In the genomic region with DNA sequence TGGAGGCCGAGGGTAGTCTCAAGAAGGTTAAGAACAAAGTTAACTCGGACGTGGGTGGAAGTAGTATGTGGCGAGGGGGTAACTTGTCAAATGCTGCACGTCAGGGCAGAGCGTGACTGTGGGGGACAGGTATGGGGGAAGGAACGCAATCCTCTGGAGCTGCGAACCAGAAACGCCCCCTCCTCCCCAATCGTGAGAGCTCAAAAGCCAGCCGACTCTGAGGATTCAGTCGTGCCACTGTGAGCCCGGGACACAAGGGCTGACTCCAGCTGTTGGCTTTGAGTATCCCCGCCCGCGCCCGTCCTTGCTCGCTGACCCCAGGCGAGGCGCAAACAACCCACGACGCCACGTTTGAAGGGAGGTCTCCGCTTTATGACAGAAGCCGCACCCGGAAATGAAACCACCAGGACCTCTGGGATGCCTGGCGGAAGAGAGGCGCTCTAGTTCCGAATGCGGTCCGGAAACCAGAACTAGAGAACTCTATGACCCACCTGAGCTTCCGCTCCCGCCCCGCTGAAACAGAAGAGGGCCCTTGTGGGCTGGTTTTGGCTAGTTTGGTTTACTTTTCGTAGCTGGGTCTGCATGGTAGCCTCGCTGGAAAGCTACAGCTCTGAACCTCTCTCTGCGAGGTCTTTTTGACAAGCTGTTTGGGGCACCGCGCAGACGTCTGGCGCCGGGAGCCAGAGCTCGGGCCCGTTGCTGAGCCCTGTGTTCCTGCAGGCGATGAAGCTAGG, we compare ENCODE assay signal across 8 cellular contexts. TPM values are rescaled to one million over a fixed set of nuclear protein-coding genes. Genes with fewer than 3 reads are reported as not detected.
DNase-seq lines count a peak whose midpoint lies in the region; ATAC-seq and TF ChIP-seq lines count a peak whose summit lies in the region.

A gene (minus strand): TSS at position 377 of the 734 bp plus-strand sequence. CDS start 550 bp downstream, outside the sequence.

- H3K9me3 Mint-ChIP-seq in activated naive CD4-positive, alpha-beta T cell treated with anti-CD3 and anti-CD28 coated beads, Interleukin-2, amount 50 U/mL, for 24 hours: no peaks in the 10 kb centered on the region
- H3K9me3 Mint-ChIP-seq in glutamatergic neuron (ENCODE audit: unreplicated experiment): no peaks in the 10 kb centered on the region

- peaks cover 9% of the 10 kb centered on the region for H3K4me1 ChIP-seq in testis

- no peak for TF ChIP-seq CTCF in HFF-Myc (IDR thresholded peaks at IDR 0.05; ENCODE audit: low read depth, low read length, missing control alignments)
- no peak for TF ChIP-seq CTCF in glutamatergic neuron (IDR thresholded peaks at IDR 0.05; ENCODE audit: partially characterized antibody, unreplicated experiment)
- no peak for TF ChIP-seq CTCF in omental fat pad (IDR thresholded peaks at IDR 0.05)
- no peak for TF ChIP-seq CTCF in testis (IDR thresholded peaks at IDR 0.05)

- no peaks in the 10 kb centered on the region for H3K27me3 Mint-ChIP-seq in activated naive CD4-positive, alpha-beta T cell treated with anti-CD3 and anti-CD28 coated beads, Interleukin-2, amount 50 U/mL, for 24 hours
- peaks cover under 1% of the 10 kb centered on the region for H3K27me3 Mint-ChIP-seq in glutamatergic neuron (ENCODE audit: unreplicated experiment)

- H3K36me3 Mint-ChIP-seq in activated naive CD4-positive, alpha-beta T cell treated with anti-CD3 and anti-CD28 coated beads, Interleukin-2, amount 50 U/mL, for 24 hours: peaks cover 8% of the 10 kb centered on the region
- no peaks in the 10 kb centered on the region for H3K36me3 Mint-ChIP-seq in glutamatergic neuron (ENCODE audit: unreplicated experiment)

- H3K4me3 Mint-ChIP-seq in activated naive CD4-positive, alpha-beta T cell treated with anti-CD3 and anti-CD28 coated beads, Interleukin-2, amount 50 U/mL, for 24 hours: peak within 1 kb of the TSS; percentile 100
- H3K4me3 Mint-ChIP-seq in glutamatergic neuron (ENCODE audit: unreplicated experiment): peak within 1 kb of the TSS; percentile 97

- H3K36me3 ChIP-seq in SK-N-MC (ENCODE audit: insufficient read depth, low read length) (peaks cover 10% of the 10 kb centered on the region; the same call in 1 of the 2 replicates), testis (ENCODE audit: low read depth, missing control alignments) (no peaks in the 10 kb centered on the region)

- in situ Hi-C loops in G401 (cut with HindIII; ENCODE audit: low sequenced_read_pairs): no loop called here

- intact Hi-C loops in testis (cut with DNase I; ENCODE audit: low total_unique reads): no loop called here

- peak within 1 kb of the TSS; percentile 100 for H3K27ac Mint-ChIP-seq in activated naive CD4-positive, alpha-beta T cell treated with anti-CD3 and anti-CD28 coated beads, Interleukin-2, amount 50 U/mL, for 24 hours
- peak within 1 kb of the TSS; percentile 89 for H3K27ac Mint-ChIP-seq in glutamatergic neuron (ENCODE audit: unreplicated experiment)

- H3K9me3 ChIP-seq in SK-N-MC (ENCODE audit: low read depth, low read length) (no peaks in the 10 kb centered on the region), testis (no peaks in the 10 kb centered on the region)

- no peak for TF ChIP-seq POLR2A in testis (IDR thresholded peaks at IDR 0.05)

- ATAC-seq in omental fat pad (ENCODE audit: low FRiP score): peak; percentile 97

- peaks cover 30% of the 10 kb centered on the region for H3K4me1 Mint-ChIP-seq in activated naive CD4-positive, alpha-beta T cell treated with anti-CD3 and anti-CD28 coated beads, Interleukin-2, amount 50 U/mL, for 24 hours
- H3K4me1 Mint-ChIP-seq in glutamatergic neuron (ENCODE audit: low read depth, unreplicated experiment): peaks cover 5% of the 10 kb centered on the region

- 0 to 1% methylated on average over 25 to 45 of the region's 45 CpGs for WGBS in testis, 2 donors

- H3K4me3 ChIP-seq in HFF-Myc (replicated peaks; ENCODE audit: low read depth, low read length) (peak within 1 kb of the TSS; percentile 74), SK-N-MC (peak within 1 kb of the TSS; percentile 81), testis (peak within 1 kb of the TSS; percentile 75 to 82)

- H3K9ac ChIP-seq in SK-N-MC (ENCODE audit: insufficient read length): peak within 1 kb of the TSS; percentile 86

- H3K27ac ChIP-seq in SK-N-MC: peak within 1 kb of the TSS; percentile 43; the same call in 1 of the 2 replicates
- H3K27ac ChIP-seq in testis: peak within 1 kb of the TSS; percentile 86 to 88

- DNase-seq in G401 (ENCODE audit: low spot score) (peak; percentile 98), HFF-Myc (ENCODE audit: extremely low read depth, low read depth) (peak; percentile 82), NCI-H1048 (lab: John Stamatoyannopoulos, UW) (peak; percentile 41), SK-N-MC (ENCODE audit: low read depth, low spot score) (peak; percentile 56), glutamatergic neuron (peak; percentile 76), omental fat pad (ENCODE audit: low spot score) (peak; percentile 62), testis (peak; percentile 98)

- H3K27me3 ChIP-seq in testis: no peaks in the 10 kb centered on the region

RNA-seq across cellular contexts. Expression of the gene that starts here (rescaled TPM):
- 2.4 and 5.7 TPM in 2 replicates for total RNA-seq in G401 (2014; rRNA removed; shearing (Covaris generic))
- 3.1 TPM for total RNA-seq in glutamatergic neuron (ENCODE audit: unreplicated experiment)
- total RNA-seq in omental fat pad: 1 to 10 TPM; 3.5 to 7.4 (median 5.2) TPM
- 10 to 100 TPM; 13.6 to 17.3 TPM for total RNA-seq in testis
- 15.1 TPM for polyA plus RNA-seq in testis (ENCODE audit: insufficient read depth, low read depth, low replicate concordance)

Comparison
In these comparisons a context has a peak if more than half of its experiments do, and no peak if none do; other contexts are left out.
1. Peak in every context shown above with its lines: DNase-seq, ATAC-seq, H3K4me3 ChIP-seq and H3K27ac ChIP-seq.
2. DNase-seq: peak in every context shown above with its lines; median percentile 98 in G401; 98 in testis; 82 in HFF-Myc; 76 in glutamatergic neuron; 62 in omental fat pad; 56 in SK-N-MC; 41 in NCI-H1048.